10 cellular contexts compared by ENCODE assay signal in the genomic region with DNA sequence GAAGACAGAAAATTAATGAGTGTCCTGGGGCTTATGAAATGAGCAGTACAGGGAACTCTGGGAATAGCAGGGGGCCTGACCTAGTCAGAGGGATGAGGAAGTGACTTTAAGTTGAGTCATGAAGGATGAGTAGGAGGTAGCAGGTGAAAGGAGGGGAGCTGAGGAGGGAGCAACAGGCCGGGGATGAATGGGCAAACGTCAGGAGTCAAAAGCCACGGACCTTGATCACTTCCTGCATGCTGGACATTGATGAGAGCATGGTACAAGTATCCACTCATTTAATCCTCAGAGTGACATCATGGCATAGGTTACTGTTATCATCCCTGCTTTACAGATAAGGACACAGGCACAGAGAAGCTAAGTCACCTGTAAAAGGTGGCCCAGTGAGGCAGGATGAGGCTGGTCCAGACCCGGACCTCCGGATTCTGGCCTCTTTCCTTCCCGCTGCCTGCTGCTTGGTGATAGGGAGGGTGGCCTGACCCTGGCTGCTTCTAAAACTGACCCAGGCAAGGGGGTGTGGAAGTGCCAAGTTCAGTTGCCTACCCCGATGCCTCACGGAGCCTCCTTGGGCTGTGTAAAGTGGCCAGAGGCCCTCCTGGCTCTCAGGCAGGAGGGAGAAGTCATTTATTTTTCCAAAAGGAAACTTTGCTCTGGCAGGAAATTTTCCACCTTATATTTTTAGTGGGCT. TPM values are rescaled to one million over a fixed set of nuclear protein-coding genes. Genes with fewer than 3 reads are reported as not detected.
DNase-seq lines count a peak whose midpoint lies in the region; ATAC-seq, FAIRE-seq and TF ChIP-seq lines count a peak whose summit lies in the region.
"Had no signal": no experiment of that assay in that cellular context is flagged by ENCODE, and none has a peak within 500 bp of the region (broad histone marks: within the 10 kb centered on the region; RNA-seq: fewer than 3 reads in every experiment).

No MANE protein-coding gene starts in this region.

- H4K20me1 ChIP-seq in endothelial cell of umbilical vein (replicated peaks; ENCODE audit: control insufficient read depth, extremely low read depth, insufficient read depth, low read length) = no peaks in the 10 kb centered on the region

- TF ChIP-seq POLR2A in endothelial cell of umbilical vein (IDR thresholded peaks at IDR 0.05; ENCODE audit: low read depth, low read length) (no peak), sigmoid colon (IDR thresholded peaks at IDR 0.05) (no peak)

- no peak for TF ChIP-seq CTCF in endothelial cell of umbilical vein (IDR thresholded peaks at IDR 0.05; ENCODE audit: extremely low read depth in 1 of 2, insufficient read depth in 1 of 2, low read depth in 1 of 2, low read length in 2 of 2)
- TF ChIP-seq CTCF in sigmoid colon (IDR thresholded peaks at IDR 0.05) = no peak

- FAIRE-seq in endothelial cell of umbilical vein (lab: Jason Lieb, UNC) = peak; percentile 87

- H3K27ac ChIP-seq in endothelial cell of umbilical vein (ENCODE audit: insufficient read depth, low read depth, low read length) (no peak overlapping the region), sigmoid colon (peak overlapping the region in 3 of 4 donors; percentile 21 to 64 (median 48))
- H3K27ac ChIP-seq: 22Rv1 had no signal

- H3K27me3 ChIP-seq in endothelial cell of umbilical vein (ENCODE audit: control insufficient read depth in 2 of 2, insufficient read depth in 2 of 2, low read length in 2 of 2) (no peaks in the 10 kb centered on the region), sigmoid colon (no peaks in the 10 kb centered on the region)

- no peak overlapping the region for H3K4me3 ChIP-seq in endothelial cell of umbilical vein (replicated peaks in 1 of 3; ENCODE audit: insufficient read depth in 1 of 3, low read depth in 1 of 3, low read length in 3 of 3)
- no peak overlapping the region for H3K4me3 ChIP-seq in sigmoid colon
- H3K4me3 ChIP-seq: transverse colon had no signal

- no peak for TF ChIP-seq EP300 in sigmoid colon (IDR thresholded peaks at IDR 0.05)

- H3K4me1 ChIP-seq in endothelial cell of umbilical vein (ENCODE audit: control insufficient read depth, extremely low read depth, insufficient read depth, low read length) (peaks cover 13% of the 10 kb centered on the region), sigmoid colon (peaks cover 0 to 20% (median 3%) of the 10 kb centered on the region in 4 donors)

- dilution Hi-C loops in endothelial cell of umbilical vein (cut with MboI; ENCODE audit: extremely low pct_ligation_motif_present, low sequenced_read_pairs) = no loop called here

- no peak overlapping the region for H2AFZ ChIP-seq in endothelial cell of umbilical vein (ENCODE audit: low read depth, low read length)

- no peak for ATAC-seq in HG03280 (IDR thresholded peaks at IDR 0.05; ENCODE audit: unreplicated experiment)

- no peaks in the 10 kb centered on the region for H3K9me1 ChIP-seq in endothelial cell of umbilical vein (replicated peaks; ENCODE audit: control insufficient read depth, extremely low read depth, insufficient read depth, low read length)

- no peak overlapping the region for H3K9ac ChIP-seq in endothelial cell of umbilical vein (replicated peaks; ENCODE audit: extremely low read depth, insufficient read depth, low read length)

- intact Hi-C loops in endothelial cell of umbilical vein (cut with micrococcal nuclease) (no loop called here), sigmoid colon (cut with DNase I) (no loop called here)

- DNase-seq in DMS53 (lab: John Stamatoyannopoulos, UW) (peak; percentile 44), DMS53 treated with DMSO at 0.1 percent for 48 hours (lab: John Stamatoyannopoulos, UW; ENCODE audit: unreplicated experiment) (no peak), NCI-H69 (lab: John Stamatoyannopoulos, UW) (peak; percentile 50), endothelial cell of umbilical vein (ENCODE audit: low read depth, low spot score) (peak; percentile 57), sigmoid colon (no peak), NCI-H1105 treated with DMSO at 0.1 percent for 48 hours (lab: John Stamatoyannopoulos, UW) (no peak), C1 segment of cervical spinal cord (lab: John Stamatoyannopoulos, UW) (no peak)
- DNase-seq: transverse colon had no signal

- H3K9me3 ChIP-seq in endothelial cell of umbilical vein (replicated peaks; ENCODE audit: control insufficient read depth, insufficient read depth, low read length) = no peaks in the 10 kb centered on the region
- no peaks in the 10 kb centered on the region for H3K9me3 ChIP-seq in sigmoid colon
- H3K9me3 ChIP-seq: transverse colon had no signal

- no peaks in the 10 kb centered on the region for H3K79me2 ChIP-seq in endothelial cell of umbilical vein (ENCODE audit: control insufficient read depth, insufficient read depth, low read length)

- POLR2A ChIA-PET in endothelial cell of umbilical vein (lab: Charles Lee) = interaction anchor here (1.0 kb wide), 1 partner anchor 15 kb away, joined by 3 read pairs; no protein-coding TSS in a partner anchor

- BruUV-seq in endothelial cell of umbilical vein (replicated peaks; lab: Mats Ljungman, UMichigan) = TSS peak; percentile 39

- no peak overlapping the region for H3K4me2 ChIP-seq in endothelial cell of umbilical vein (ENCODE audit: insufficient read depth, low read length)

- 72 to 74% methylated on average over 8 of the region's 8 CpGs for WGBS in sigmoid colon, 2 donors

- CTCF ChIA-PET in endothelial cell of umbilical vein (lab: Charles Lee) = interaction anchor here (1.2 to 1.4 kb wide), 2 partner anchors 40 to 87 kb away, joined by 4 to 5 read pairs; no protein-coding TSS in a partner anchor

- H3K36me3 ChIP-seq in endothelial cell of umbilical vein (ENCODE audit: control insufficient read depth in 2 of 2, extremely low read depth in 1 of 2, insufficient read depth in 2 of 2, low read length in 2 of 2) (no peaks in the 10 kb centered on the region), sigmoid colon (no peaks in the 10 kb centered on the region)
- H3K36me3 ChIP-seq: transverse colon had no signal

TF ChIP-seq in endothelial cell of umbilical vein, 7 proteins besides CTCF, POLR2A, EP300 and RAD21:
- no peak for TF ChIP-seq EZH2 (IDR thresholded peaks at IDR 0.05; ENCODE audit: borderline replicate concordance, low read depth, low read length, severe bottlenecking)
- TF ChIP-seq JUN (IDR thresholded peaks at IDR 0.05; ENCODE audit: borderline replicate concordance, insufficient read depth, insufficient read length, low read depth) = peak; percentile 57
- TF ChIP-seq, protein P1, sequence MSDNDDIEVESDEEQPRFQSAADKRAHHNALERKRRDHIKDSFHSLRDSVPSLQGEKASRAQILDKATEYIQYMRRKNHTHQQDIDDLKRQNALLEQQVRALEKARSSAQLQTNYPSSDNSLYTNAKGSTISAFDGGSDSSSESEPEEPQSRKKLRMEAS (IDR thresholded peaks at IDR 0.05; ENCODE audit: insufficient read depth, insufficient read length) = no peak
- TF ChIP-seq POLR2AphosphoS5 (IDR thresholded peaks at IDR 0.05; ENCODE audit: insufficient read depth, low read depth, low read length) = peak; percentile 43
- peak; percentile 96 for TF ChIP-seq FOS (IDR thresholded peaks at IDR 0.05; ENCODE audit: borderline replicate concordance, insufficient read depth, low read length)
- TF ChIP-seq GATA2 (IDR thresholded peaks at IDR 0.05; ENCODE audit: insufficient read depth, insufficient read length, low read depth, low read length) = peak; percentile 75
- TF ChIP-seq MYC (IDR thresholded peaks at IDR 0.05; ENCODE audit: low read depth, low read length) = no peak

RNA-seq across cellular contexts. Expression of a gene that starts 7.6 kb away (rescaled TPM):
- total RNA-seq in endothelial cell of umbilical vein (2.9 and 3.7 TPM in 2 replicates), sigmoid colon (1 to 10 TPM; 3.1 to 3.9 (median 3.8) TPM)
- polyA plus RNA-seq in endothelial cell of umbilical vein (2.4 and 2.9 TPM in 2 replicates), sigmoid colon (1 to 10 TPM in 2 of 3 donors, under 1 TPM in 1; 0.46 to 2.5 (median 1.2) TPM)
- 2.0 and 2.2 TPM in 2 replicates for polyA plus RNA-seq in endothelial cell of umbilical vein (2011; cell fraction: cytosol; rRNA removed)
- 2.3 TPM in 2 replicates for polyA plus RNA-seq in endothelial cell of umbilical vein (2011; cell fraction: nucleus; rRNA removed)
- polyA plus RNA-seq in endothelial cell of umbilical vein (2012) = 0.50 and 1.1 TPM in 2 replicates
- polyA minus RNA-seq in endothelial cell of umbilical vein = 2.6 and 2.7 TPM in 2 replicates
- polyA minus RNA-seq in endothelial cell of umbilical vein (2011; cell fraction: cytosol; rRNA and poly(A)+ RNA removed) = not detected
- polyA minus RNA-seq in endothelial cell of umbilical vein (2011; cell fraction: nucleus; rRNA and poly(A)+ RNA removed) = 0.91 and 1.3 TPM in 2 replicates

Comparison
In these comparisons a context has a peak if more than half of its experiments do, and no peak if none do; other contexts are left out.
1. DNase-seq: peak in DMS53 (single experiment), NCI-H69 (single experiment) and endothelial cell of umbilical vein (single experiment); none in DMS53 treated with DMSO at 0.1 percent for 48 hours (single experiment), sigmoid colon (single experiment), NCI-H1105 treated with DMSO at 0.1 percent for 48 hours (single experiment) and C1 segment of cervical spinal cord (0 of 14).